Comparison of ENCODE assay signal across 15 cellular contexts in genomic region chr5:116394186-116394867, GRCh38.
"Had no signal": no experiment of that assay in that cellular context is flagged by ENCODE, and none has a peak within 500 bp of the region (broad histone marks: within the 10 kb centered on the region; RNA-seq: fewer than 3 reads in every experiment).

No MANE protein-coding gene starts in this region.

- DNase-seq: activated B cell treated with CpG ODN at 0.5 μM for 24 hours; activated CD4-positive, alpha-beta T cell treated with anti-CD3 and anti-CD28 coated beads for 48 hours; activated CD8-positive, alpha-beta memory T cell treated with anti-CD3 and anti-CD28 coated beads, Interleukin-2, amount 50 U/mL, for 4 hours; activated CD8-positive, alpha-beta T cell treated with anti-CD3 and anti-CD28 coated beads, Interleukin-2, amount 10 ng/mL, durations not matched to agents 7 days and 5 days; activated effector memory CD4-positive, alpha-beta T cell treated with anti-CD3 and anti-CD28 coated beads, Interleukin-2, amount 50 U/mL, for 16 hours; activated T-cell treated with anti-CD3 and anti-CD28 coated beads, Interleukin-2, amount 50 U/mL, for 48 hours; adrenal gland; dorsolateral prefrontal cortex; erythroblast; foreskin fibroblast; left ventricle myocardium inferior; mesenchymal stem cell; nephron progenitor cell; stimulated activated CD4-positive, alpha-beta T cell treated with anti-CD3 and anti-CD28 coated beads, Interleukin-1b, Interleukin-23, amount 100 ng/mL, for 48 hours had no signal

- H3K27me3 Mint-ChIP-seq: activated B cell treated with CpG ODN at 0.5 μM for 24 hours; activated naive CD4-positive, alpha-beta T cell treated with anti-CD3 and anti-CD28 coated beads, Interleukin-2, amount 50 U/mL, for 24 hours had no signal

- H3K4me3 Mint-ChIP-seq: activated B cell treated with CpG ODN at 0.5 μM for 24 hours; activated CD8-positive, alpha-beta T cell treated with anti-CD3 and anti-CD28 coated beads, Interleukin-2, amount 10 ng/mL, durations not matched to agents 7 days and 5 days; activated naive CD4-positive, alpha-beta T cell treated with anti-CD3 and anti-CD28 coated beads, Interleukin-2, amount 50 U/mL, for 24 hours; nephron progenitor cell had no signal

- H3K27ac Mint-ChIP-seq: activated B cell treated with CpG ODN at 0.5 μM for 24 hours; activated CD8-positive, alpha-beta T cell treated with anti-CD3 and anti-CD28 coated beads, Interleukin-2, amount 10 ng/mL, durations not matched to agents 7 days and 5 days; activated naive CD4-positive, alpha-beta T cell treated with anti-CD3 and anti-CD28 coated beads, Interleukin-2, amount 50 U/mL, for 24 hours had no signal

- ATAC-seq: activated CD8-positive, alpha-beta T cell treated with anti-CD3 and anti-CD28 coated beads, Interleukin-2, amount 10 ng/mL, durations not matched to agents 7 days and 5 days had no signal

- H3K4me1 Mint-ChIP-seq: activated B cell treated with CpG ODN at 0.5 μM for 24 hours; activated naive CD4-positive, alpha-beta T cell treated with anti-CD3 and anti-CD28 coated beads, Interleukin-2, amount 50 U/mL, for 24 hours had no signal
